In the genomic region with DNA sequence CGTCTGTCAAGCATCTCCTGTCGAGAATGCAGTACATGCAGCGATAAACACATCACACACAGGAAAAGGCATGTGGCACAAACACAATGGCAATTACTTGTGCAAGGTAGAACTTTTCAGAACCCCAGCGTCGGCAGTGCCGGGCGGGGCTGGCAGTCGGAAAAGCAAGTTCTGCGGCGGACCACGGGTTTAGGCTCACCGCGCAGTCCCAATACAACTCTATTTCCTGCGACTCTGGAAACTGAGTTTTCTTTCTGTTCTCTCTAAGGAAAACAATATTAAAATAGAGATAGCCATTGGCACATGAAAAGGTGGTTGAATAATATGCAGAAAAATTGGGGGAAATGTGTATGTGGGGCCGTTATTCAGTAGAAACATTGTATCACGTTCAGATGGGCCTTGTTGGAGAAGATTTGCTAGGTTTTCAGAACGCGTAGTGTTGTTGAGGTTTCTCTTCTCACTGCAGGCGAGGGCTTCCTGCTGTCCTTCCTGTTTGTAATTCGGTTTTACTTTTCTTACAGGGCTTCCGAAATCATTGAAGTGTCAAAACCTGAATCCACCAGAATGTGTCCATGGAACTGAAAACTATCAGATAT, we compare ENCODE assay signal across 9 cellular contexts.
DNase-seq lines count a peak whose midpoint lies in the region; ATAC-seq and TF ChIP-seq lines count a peak whose summit lies in the region.
"Had no signal": no experiment of that assay in that cellular context is flagged by ENCODE, and none has a peak within 500 bp of the region (broad histone marks: within the 10 kb centered on the region; RNA-seq: fewer than 3 reads in every experiment).

No MANE protein-coding gene starts in this region.

- no peaks in the 10 kb centered on the region for H3K36me3 ChIP-seq in ACC112 (ENCODE audit: insufficient read depth, low read length)

- H3K27ac ChIP-seq in ACC112 (ENCODE audit: low read depth, low read length): no peak overlapping the region

- no peaks in the 10 kb centered on the region for H3K27me3 Mint-ChIP-seq in activated CD4-positive, alpha-beta memory T cell treated with anti-CD3 and anti-CD28 coated beads for 36 hours

- H3K36me3 Mint-ChIP-seq in activated CD4-positive, alpha-beta memory T cell treated with anti-CD3 and anti-CD28 coated beads for 36 hours: no peaks in the 10 kb centered on the region

- peak overlapping the region; percentile 67 for H3K4me3 ChIP-seq in ACC112 (ENCODE audit: low read depth, low read length)

- peak overlapping the region; percentile 70 for H3K27ac Mint-ChIP-seq in activated CD4-positive, alpha-beta memory T cell treated with anti-CD3 and anti-CD28 coated beads for 36 hours

- H3K4me1 ChIP-seq in ACC112 (ENCODE audit: control insufficient read depth, insufficient read depth, low read length, unreplicated experiment): no peaks in the 10 kb centered on the region

- intact Hi-C loops in activated CD4-positive, alpha-beta memory T cell treated with anti-CD3 and anti-CD28 coated beads for 36 hours (cut with micrococcal nuclease): no loop called here
- intact Hi-C loops in left colon (cut with DNase I, micrococcal nuclease): no loop called here

- H3K9me3 Mint-ChIP-seq in activated CD4-positive, alpha-beta memory T cell treated with anti-CD3 and anti-CD28 coated beads for 36 hours: no peaks in the 10 kb centered on the region

- peak; percentile 38 for ATAC-seq in GM21447 (IDR thresholded peaks at IDR 0.05; ENCODE audit: unreplicated experiment)
- ATAC-seq in left colon: peak; percentile 45
- ATAC-seq in SK-N-SH treated with all-trans-retinoic acid at 6 μM for 48 hours: no peak

- POLR2A ChIA-PET in activated CD4-positive, alpha-beta memory T cell treated with anti-CD3 and anti-CD28 coated beads for 36 hours (lab: Charles Lee): no interaction called here

- no peaks in the 10 kb centered on the region for H3K79me2 ChIP-seq in ACC112 (ENCODE audit: control insufficient read depth, insufficient read depth, low read length, unreplicated experiment)

- no peak for DNase-seq in activated CD4-positive, alpha-beta memory T cell treated with anti-CD3 and anti-CD28 coated beads for 36 hours
- DNase-seq in left colon (no peak), ecto neural progenitor cell (ENCODE audit: low spot score) (no peak), ureter (ENCODE audit: low spot score) (no peak), cerebellum (ENCODE audit: low spot score) (no peak)
- DNase-seq: DMS 273 treated with DMSO at 0.1 percent for 48 hours had no signal

- peaks cover 12% of the 10 kb centered on the region for H3K4me1 Mint-ChIP-seq in activated CD4-positive, alpha-beta memory T cell treated with anti-CD3 and anti-CD28 coated beads for 36 hours (ENCODE audit: low read depth)

- CTCF ChIA-PET in activated CD4-positive, alpha-beta memory T cell treated with anti-CD3 and anti-CD28 coated beads for 36 hours (lab: Charles Lee): no interaction called here

- peak overlapping the region; percentile 73 for H3K4me3 Mint-ChIP-seq in activated CD4-positive, alpha-beta memory T cell treated with anti-CD3 and anti-CD28 coated beads for 36 hours

- 0 out of 2 replicates have a peak, but pooled peaks cover 5% of the 10 kb centered on the region for H3K27me3 ChIP-seq in ACC112 (ENCODE audit: insufficient read depth, low read length)

- peak overlapping the region; percentile 85 for H2AFZ ChIP-seq in ACC112 (ENCODE audit: low read length, unreplicated experiment)

TF ChIP-seq in SK-N-SH treated with all-trans-retinoic acid at 6 μM for 48 hours, 23 proteins besides CTCF, POLR2A, EP300 and RAD21:
- no peak for TF ChIP-seq BACH2 (CRISPR knock-in tag; IDR thresholded peaks at IDR 0.05; ENCODE audit: borderline replicate concordance)
- no peak for TF ChIP-seq CSRNP3 (CRISPR knock-in tag; IDR thresholded peaks at IDR 0.05)
- no peak for TF ChIP-seq CSDC2 (CRISPR knock-in tag; IDR thresholded peaks at IDR 0.05)
- TF ChIP-seq ZNF8 (CRISPR knock-in tag; IDR thresholded peaks at IDR 0.05): no peak
- TF ChIP-seq ZC3H10 (CRISPR knock-in tag; IDR thresholded peaks at IDR 0.05): no peak
